In genomic region chr5:145495741-145496140, GRCh38 we compare ENCODE assay signal across 13 cellular contexts.
DNase-seq lines count a peak whose midpoint lies in the region; ATAC-seq and TF ChIP-seq lines count a peak whose summit lies in the region.
"Had no signal": no experiment of that assay in that cellular context is flagged by ENCODE, and none has a peak within 500 bp of the region (broad histone marks: within the 10 kb centered on the region; RNA-seq: fewer than 3 reads in every experiment).

No MANE protein-coding gene starts in this region.

- H3K27me3 Mint-ChIP-seq in T-helper 17 cell: no peaks in the 10 kb centered on the region

- H3K4me1 ChIP-seq in mucosa of descending colon (ENCODE audit: low read depth): peaks cover 5% of the 10 kb centered on the region

- no peak overlapping the region for H3K4me3 ChIP-seq in mucosa of descending colon
- H3K4me3 ChIP-seq: lung, SK-N-MC had no signal

- H3K4me3 Mint-ChIP-seq in T-helper 17 cell: no peak overlapping the region

- no peak overlapping the region for H3K27ac Mint-ChIP-seq in T-helper 17 cell

- H3K9me3 ChIP-seq in mucosa of descending colon (no peaks in the 10 kb centered on the region), T-helper 17 cell (ENCODE audit: control insufficient read depth, low read length, poor library complexity, severe bottlenecking) (no peaks in the 10 kb centered on the region)

- intact Hi-C loops in mucosa of descending colon (cut with DNase I, micrococcal nuclease): no loop called here

- H3K36me3 Mint-ChIP-seq in T-helper 17 cell (ENCODE audit: low read depth): no peaks in the 10 kb centered on the region

- in situ Hi-C loops in Caki2 (cut with HindIII; ENCODE audit: low pct_unique_long_range_greater_than_20kb, low sequenced_read_pairs): no loop called here

- no peak for TF ChIP-seq CTCF in mucosa of descending colon (IDR thresholded peaks at IDR 0.05)

- no peaks in the 10 kb centered on the region for H3K4me1 Mint-ChIP-seq in T-helper 17 cell

- DNase-seq in Caki2 (ENCODE audit: low read depth): peak; percentile 66
- DNase-seq in NCI-H226: peak; percentile 85
- peak; percentile 89 for DNase-seq in dedifferentiated amniotic fluid mesenchymal stem cell (ENCODE audit: extremely low spot score)
- DNase-seq in mucosa of descending colon: no peak
- DNase-seq in T-helper 17 cell: no peak
- DNase-seq in nucleus accumbens (lab: John Stamatoyannopoulos, UW): no peak
- DNase-seq in COLO668 (lab: John Stamatoyannopoulos, UW; ENCODE audit: unreplicated experiment): no peak
- DNase-seq: activated CD8-positive, alpha-beta memory T cell treated with anti-CD3 and anti-CD28 coated beads, Interleukin-2, amount 50 U/mL, for 48 hours; effector CD8-positive, alpha-beta T cell; NCI-H1694 treated with DMSO at 0.1 percent for 48 hours had no signal

- peak; percentile 64 for ATAC-seq in mucosa of descending colon
- no peak for ATAC-seq in T-helper 17 cell
- no peak for ATAC-seq in GM21786 (IDR thresholded peaks at IDR 0.05; ENCODE audit: unreplicated experiment)

- no peaks in the 10 kb centered on the region for H3K36me3 ChIP-seq in mucosa of descending colon (ENCODE audit: low read depth)

Comparison
In these comparisons a context has a peak if more than half of its experiments do, and no peak if none do; other contexts are left out.
1. DNase-seq: peak in Caki2 (single experiment), NCI-H226 (single experiment) and dedifferentiated amniotic fluid mesenchymal stem cell (single experiment); none in mucosa of descending colon (0 of 3), T-helper 17 cell (0 of 3), nucleus accumbens (0 of 56) and COLO668 (single experiment).